Comparison of ENCODE assay signal across 9 cellular contexts in the genomic region with DNA sequence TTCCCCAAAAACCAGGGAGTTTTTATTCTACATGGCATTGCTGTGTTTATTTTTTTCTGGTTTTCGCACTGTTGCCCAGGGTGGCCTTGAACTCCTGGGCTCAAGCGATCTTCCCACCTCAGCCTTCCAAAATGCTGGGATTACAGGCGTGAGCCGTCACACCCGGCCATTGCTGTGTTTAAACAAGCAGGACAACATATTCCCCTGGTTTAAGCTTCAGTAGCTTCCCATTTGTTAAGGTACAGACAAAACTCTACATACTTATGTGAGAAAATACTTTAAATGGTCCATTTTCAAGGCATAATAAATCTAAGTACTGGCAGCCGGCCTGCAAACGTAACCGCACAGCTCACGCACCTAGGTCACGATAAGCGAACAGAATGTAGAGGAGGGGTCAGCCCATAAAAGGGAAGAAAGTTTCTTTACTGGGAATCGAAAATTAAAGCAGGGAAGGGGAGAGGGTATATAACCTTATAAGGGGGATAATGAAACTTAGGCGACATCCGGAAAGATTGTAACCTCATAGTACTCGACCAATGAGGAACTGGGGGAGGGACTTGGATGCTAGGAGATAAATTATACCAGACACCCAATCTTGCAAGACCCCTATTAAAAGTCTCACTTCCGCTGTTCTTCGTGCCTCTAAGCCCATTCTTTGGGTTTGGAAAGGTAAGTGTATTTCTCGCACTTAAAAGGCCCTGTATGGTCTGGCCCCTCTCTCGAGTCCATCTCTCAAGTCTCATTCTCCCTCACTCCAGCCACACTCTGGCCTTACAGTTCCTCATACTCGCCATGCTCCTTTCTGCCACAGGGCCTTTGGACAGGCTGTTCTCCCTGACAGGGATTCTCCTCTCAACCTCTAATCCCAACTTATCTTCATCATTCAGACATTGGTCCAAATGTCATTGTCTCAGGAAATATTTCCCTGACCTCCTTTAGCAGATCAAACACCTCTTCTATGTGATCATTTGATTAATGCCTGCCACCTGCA. TPM values are rescaled to one million over a fixed set of nuclear protein-coding genes. Genes with fewer than 3 reads are reported as not detected.
DNase-seq lines count a peak whose midpoint lies in the region; ATAC-seq, FAIRE-seq and TF ChIP-seq lines count a peak whose summit lies in the region.
"Had no signal": no experiment of that assay in that cellular context is flagged by ENCODE, and none has a peak within 500 bp of the region (broad histone marks: within the 10 kb centered on the region; RNA-seq: fewer than 3 reads in every experiment).

No MANE protein-coding gene starts in this region.

- intact Hi-C loops in HepG2 (cut with micrococcal nuclease; ENCODE audit: unreplicated experiment), result loop anchor here (1.0 kb wide), 3 partner anchors 27 to 433 kb away; a partner anchor contains a TSS

- BruUV-seq in HepG2 (replicated peaks; lab: Mats Ljungman, UMichigan), result TSS peak; percentile 100

- peak overlapping the region; percentile 42 for H3K27ac Mint-ChIP-seq in activated naive CD4-positive, alpha-beta T cell treated with anti-CD3 and anti-CD28 coated beads, Interleukin-2, amount 50 U/mL, for 24 hours
- no peak overlapping the region for H3K27ac Mint-ChIP-seq in astrocyte (ENCODE audit: unreplicated experiment)
- H3K27ac Mint-ChIP-seq in type B pancreatic cell, result peak overlapping the region; percentile 80

- H3K4me3 ChIP-seq in astrocyte (ENCODE audit: insufficient read depth, low read depth, low read length), result peak overlapping the region; percentile 54
- peak overlapping the region; percentile 52 to 71 (median 71) for H3K4me3 ChIP-seq in HepG2 (replicated peaks in 1 of 3; ENCODE audit: insufficient read depth in 1 of 3, low read depth in 2 of 3, low read length in 3 of 3)

- no peak for TF ChIP-seq RAD21 in HepG2 (CRISPR knock-in tag; IDR thresholded peaks at IDR 0.05)

- peak overlapping the region; percentile 37 for H3K4me3 Mint-ChIP-seq in activated naive CD4-positive, alpha-beta T cell treated with anti-CD3 and anti-CD28 coated beads, Interleukin-2, amount 50 U/mL, for 24 hours
- H3K4me3 Mint-ChIP-seq in astrocyte (ENCODE audit: unreplicated experiment) (no peak overlapping the region), type B pancreatic cell (no peak overlapping the region)

- no peaks in the 10 kb centered on the region for H3K4me1 Mint-ChIP-seq in activated naive CD4-positive, alpha-beta T cell treated with anti-CD3 and anti-CD28 coated beads, Interleukin-2, amount 50 U/mL, for 24 hours
- H3K4me1 Mint-ChIP-seq in astrocyte (ENCODE audit: low read depth, unreplicated experiment), result no peaks in the 10 kb centered on the region
- no peaks in the 10 kb centered on the region for H3K4me1 Mint-ChIP-seq in type B pancreatic cell (ENCODE audit: unreplicated experiment)

- POLR2A ChIA-PET in HepG2 (lab: Yijun Ruan, JAX), result interaction anchor here (0.5 to 2.6 kb wide), 39 partner anchors 8 to 1332 kb away, joined by 3 to 154 read pairs (median 9); a partner anchor contains a TSS

- in situ Hi-C loops in HepG2 (cut with HindIII; ENCODE audit: extremely low pct_ligation_motif_present, low pct_unique_long_range_greater_than_20kb), result no loop called here

- no peaks in the 10 kb centered on the region for H4K20me1 ChIP-seq in astrocyte (ENCODE audit: insufficient read depth, low read length)
- no peaks in the 10 kb centered on the region for H4K20me1 ChIP-seq in HepG2 (ENCODE audit: insufficient read depth, low read length)

- TF ChIP-seq EP300 in HepG2 (IDR thresholded peaks at IDR 0.05; ENCODE audit: low read depth in 2 of 2, low read length in 2 of 2) (0 out of 4 replicates have a peak, but pooled peaks of 1 of the 2 experiments have one; percentile 28), HepG2 (CRISPR knock-in tag; IDR thresholded peaks at IDR 0.05; ENCODE audit: borderline replicate concordance) (0 out of 2 replicates have a peak, but pooled peaks have one; percentile 7)

- H3K4me1 ChIP-seq in astrocyte (ENCODE audit: insufficient read depth, low read length) (no peaks in the 10 kb centered on the region), HepG2 (ENCODE audit: insufficient read depth, low read length) (peaks cover 29% of the 10 kb centered on the region)

- H3K9ac ChIP-seq in astrocyte (ENCODE audit: low read length) (peak overlapping the region; percentile 92), HepG2 (ENCODE audit: insufficient read depth, low read depth, low read length) (peak overlapping the region; percentile 90)

- TF ChIP-seq CTCF in astrocyte (IDR thresholded peaks at IDR 0.05; ENCODE audit: insufficient read depth, low read depth, low read length) (no peak), HepG2 (CRISPR knock-in tag; IDR thresholded peaks at IDR 0.05) (no peak), type B pancreatic cell (conservative IDR thresholded peaks at IDR 0.05) (no peak)

- H3K27me3 ChIP-seq in astrocyte (ENCODE audit: insufficient read depth, low read length) (no peaks in the 10 kb centered on the region), HepG2 (ENCODE audit: control insufficient read depth in 1 of 2, insufficient read depth in 2 of 2, low read length in 2 of 2) (no peaks in the 10 kb centered on the region; a peak in 1 of 5 replicates)

- peak overlapping the region; percentile 71 for H3K4me2 ChIP-seq in astrocyte (ENCODE audit: low read length)
- H3K4me2 ChIP-seq in HepG2 (ENCODE audit: low read depth, low read length), result peak overlapping the region; percentile 97

- no peak for DNase-seq in activated naive CD4-positive, alpha-beta T cell (lab: John Stamatoyannopoulos, UW)
- DNase-seq in astrocyte (ENCODE audit: low read depth) (no peak), HepG2 (ENCODE audit: low spot score) (peak; percentile 29), type B pancreatic cell (ENCODE audit: extremely low spot score, unreplicated experiment) (no peak), T1000 (lab: John Stamatoyannopoulos, UW) (no peak)
- DNase-seq in activated effector memory CD4-positive, alpha-beta T cell treated with Interleukin-2 at 50 U/mL for 16 hours, result no peak

- ATAC-seq in HepG2 (peak; percentile 16), GM18870 (IDR thresholded peaks at IDR 0.05; ENCODE audit: unreplicated experiment) (no peak)

- H3K9me3 ChIP-seq in astrocyte (ENCODE audit: insufficient read depth, low read depth, low read length) (no peaks in the 10 kb centered on the region), HepG2 (ENCODE audit: low read length) (no peaks in the 10 kb centered on the region)

- no peaks in the 10 kb centered on the region for H3K79me2 ChIP-seq in astrocyte (ENCODE audit: insufficient read depth, low read length)
- H3K79me2 ChIP-seq in HepG2 (ENCODE audit: insufficient read depth, low read length), result no peaks in the 10 kb centered on the region

- no peak for TF ChIP-seq POLR2A in HepG2 (IDR thresholded peaks at IDR 0.05; ENCODE audit: insufficient read depth in 1 of 2, low read depth in 2 of 2, low read length in 2 of 2)

- peak overlapping the region; percentile 99 for H3K27ac ChIP-seq in astrocyte (ENCODE audit: low read depth, low read length)
- H3K27ac ChIP-seq in HepG2 (ENCODE audit: extremely low read length, insufficient read depth, low read length), result peak overlapping the region; percentile 96

- H2AFZ ChIP-seq in astrocyte (ENCODE audit: low read depth, low read length) (peak overlapping the region; percentile 74), HepG2 (ENCODE audit: low read length) (peak overlapping the region; percentile 47)

- H3K27me3 Mint-ChIP-seq in activated naive CD4-positive, alpha-beta T cell treated with anti-CD3 and anti-CD28 coated beads, Interleukin-2, amount 50 U/mL, for 24 hours, result no peaks in the 10 kb centered on the region
- H3K27me3 Mint-ChIP-seq in astrocyte (ENCODE audit: low read depth, unreplicated experiment), result peaks cover 2% of the 10 kb centered on the region
- no peaks in the 10 kb centered on the region for H3K27me3 Mint-ChIP-seq in type B pancreatic cell

- H3K36me3 Mint-ChIP-seq in activated naive CD4-positive, alpha-beta T cell treated with anti-CD3 and anti-CD28 coated beads, Interleukin-2, amount 50 U/mL, for 24 hours, result no peaks in the 10 kb centered on the region
- H3K36me3 Mint-ChIP-seq in astrocyte (ENCODE audit: low read depth, unreplicated experiment), result no peaks in the 10 kb centered on the region
- no peaks in the 10 kb centered on the region for H3K36me3 Mint-ChIP-seq in type B pancreatic cell

- no peak for FAIRE-seq in astrocyte (lab: Jason Lieb, UNC)
- FAIRE-seq in HepG2 (lab: Jason Lieb, UNC), result peak; percentile 18

- 64% methylated on average over 20 of the region's 20 CpGs for WGBS in HepG2 (ENCODE audit: low lambda C conversion rate)

- H3K36me3 ChIP-seq in astrocyte (ENCODE audit: insufficient read depth, low read length) (no peaks in the 10 kb centered on the region), HepG2 (replicated peaks in 1 of 2; ENCODE audit: control insufficient read depth in 1 of 2, insufficient read depth in 2 of 2, low read length in 2 of 2) (no peaks in the 10 kb centered on the region)

- no peaks in the 10 kb centered on the region for H3K9me3 Mint-ChIP-seq in activated naive CD4-positive, alpha-beta T cell treated with anti-CD3 and anti-CD28 coated beads, Interleukin-2, amount 50 U/mL, for 24 hours
- H3K9me3 Mint-ChIP-seq in astrocyte (ENCODE audit: unreplicated experiment) (no peaks in the 10 kb centered on the region), type B pancreatic cell (no peaks in the 10 kb centered on the region)

- CTCF ChIA-PET in HepG2 (lab: Yijun Ruan, JAX; ENCODE audit: low intra/inter-chr PET ratio, low total read pairs), result interaction anchor here (1.2 kb wide), 1 partner anchor 45 kb away, joined by 6 read pairs; no protein-coding TSS in a partner anchor

RNA-seq across cellular contexts. Expression of a gene that starts 59.2 kb away (rescaled TPM):
- total RNA-seq in astrocyte (0.09 and 0.31 TPM in 2 replicates), HepG2 (2016; rRNA removed; fragmentation: Illumina TruSeq; extraction: Trizol) (0.07 TPM in 1 of 2 replicates, not detected in the other), type B pancreatic cell (ENCODE audit: low replicate concordance) (0.17 and 0.34 TPM in 2 replicates)
- not detected in 2 replicates for total RNA-seq in HepG2 (2016; cell fraction: cytosol; rRNA removed; fragmentation: Illumina TruSeq; extraction: Trizol; ENCODE audit: low read depth)
- not detected in 2 replicates for total RNA-seq in HepG2 (2016; cell fraction: insoluble cytoplasmic fraction; rRNA removed; fragmentation: Illumina TruSeq; extraction: Trizol)
- total RNA-seq in HepG2 (2016; cell fraction: membrane; rRNA removed; fragmentation: Illumina TruSeq; extraction: Trizol), result not detected in 2 replicates
- total RNA-seq in HepG2 (2016; cell fraction: nucleus; rRNA removed; fragmentation: Illumina TruSeq; extraction: Trizol), result 0.06 TPM in 1 of 2 replicates, not detected in the other
- 0.03 and 0.04 TPM in 2 replicates for polyA plus RNA-seq in HepG2 (2011; rRNA removed)
- polyA plus RNA-seq in HepG2 (2011; cell fraction: cytosol; rRNA removed), result 0.01 and 0.03 TPM in 2 replicates
- 0.09 and 0.11 TPM in 2 replicates for polyA plus RNA-seq in HepG2 (2011; cell fraction: nucleus; rRNA removed)
- polyA plus RNA-seq in HepG2 (2012), result 0.08 TPM in 1 of 2 replicates, not detected in the other
- not detected in 2 replicates for polyA plus RNA-seq in HepG2 (2016; cell fraction: cytosol; fragmentation: Illumina TruSeq; extraction: Trizol; ENCODE audit: low read depth)
- not detected in 2 replicates for polyA plus RNA-seq in HepG2 (2016; cell fraction: insoluble cytoplasmic fraction; fragmentation: Illumina TruSeq; extraction: Trizol; ENCODE audit: low read depth)
- not detected in 2 replicates for polyA plus RNA-seq in HepG2 (2016; cell fraction: membrane; fragmentation: Illumina TruSeq; extraction: Trizol; ENCODE audit: low read depth)
- polyA plus RNA-seq in HepG2 (2016; cell fraction: nucleus; fragmentation: Illumina TruSeq; extraction: Trizol; ENCODE audit: insufficient read depth, low read depth), result not detected in 2 replicates
- polyA minus RNA-seq in HepG2 (2011; rRNA and poly(A)+ RNA removed; ENCODE audit: low replicate concordance), result 0.02 and 0.04 TPM in 2 replicates
- polyA minus RNA-seq in HepG2 (2011; cell fraction: cytosol; rRNA and poly(A)+ RNA removed), result not detected in 2 replicates
- 0.12 and 0.26 TPM in 2 replicates for polyA minus RNA-seq in HepG2 (2011; cell fraction: nucleus; rRNA and poly(A)+ RNA removed)
- total RNA-seq: Daoy had no signal

RNA-seq across cellular contexts. Expression of a gene that starts 59.8 kb away (rescaled TPM):
- total RNA-seq in astrocyte, result 9.1 and 9.4 TPM in 2 replicates
- total RNA-seq in HepG2 (2016; rRNA removed; fragmentation: Illumina TruSeq; extraction: Trizol), result 106 and 151 TPM in 2 replicates
- total RNA-seq in HepG2 (2016; cell fraction: cytosol; rRNA removed; fragmentation: Illumina TruSeq; extraction: Trizol; ENCODE audit: low read depth), result 50.0 and 53.5 TPM in 2 replicates
- total RNA-seq in HepG2 (2016; cell fraction: insoluble cytoplasmic fraction; rRNA removed; fragmentation: Illumina TruSeq; extraction: Trizol), result 110 and 163 TPM in 2 replicates
- total RNA-seq in HepG2 (2016; cell fraction: membrane; rRNA removed; fragmentation: Illumina TruSeq; extraction: Trizol), result 68.8 and 79.6 TPM in 2 replicates
- 50.4 and 54.3 TPM in 2 replicates for total RNA-seq in HepG2 (2016; cell fraction: nucleus; rRNA removed; fragmentation: Illumina TruSeq; extraction: Trizol)
- polyA plus RNA-seq in HepG2 (2011; rRNA removed), result 27.3 and 38.5 TPM in 2 replicates
- 23.1 and 25.8 TPM in 2 replicates for polyA plus RNA-seq in HepG2 (2011; cell fraction: cytosol; rRNA removed)
- 8.0 and 12.1 TPM in 2 replicates for polyA plus RNA-seq in HepG2 (2011; cell fraction: nucleus; rRNA removed)
- 34.0 and 48.5 TPM in 2 replicates for polyA plus RNA-seq in HepG2 (2012)
- 57.5 and 61.7 TPM in 2 replicates for polyA plus RNA-seq in HepG2 (2016; cell fraction: cytosol; fragmentation: Illumina TruSeq; extraction: Trizol; ENCODE audit: low read depth)
- 139 and 168 TPM in 2 replicates for polyA plus RNA-seq in HepG2 (2016; cell fraction: insoluble cytoplasmic fraction; fragmentation: Illumina TruSeq; extraction: Trizol; ENCODE audit: low read depth)
- polyA plus RNA-seq in HepG2 (2016; cell fraction: membrane; fragmentation: Illumina TruSeq; extraction: Trizol; ENCODE audit: low read depth), result 63.2 and 65.8 TPM in 2 replicates
- polyA plus RNA-seq in HepG2 (2016; cell fraction: nucleus; fragmentation: Illumina TruSeq; extraction: Trizol; ENCODE audit: insufficient read depth, low read depth), result 70.5 and 75.0 TPM in 2 replicates
- 6.8 and 14.3 TPM in 2 replicates for polyA minus RNA-seq in HepG2 (2011; rRNA and poly(A)+ RNA removed; ENCODE audit: low replicate concordance)
- 7.0 and 7.6 TPM in 2 replicates for polyA minus RNA-seq in HepG2 (2011; cell fraction: cytosol; rRNA and poly(A)+ RNA removed)
- polyA minus RNA-seq in HepG2 (2011; cell fraction: nucleus; rRNA and poly(A)+ RNA removed), result 19.2 and 27.5 TPM in 2 replicates
- total RNA-seq in type B pancreatic cell (ENCODE audit: low replicate concordance), result 32.0 and 36.8 TPM in 2 replicates
